In the genomic region with DNA sequence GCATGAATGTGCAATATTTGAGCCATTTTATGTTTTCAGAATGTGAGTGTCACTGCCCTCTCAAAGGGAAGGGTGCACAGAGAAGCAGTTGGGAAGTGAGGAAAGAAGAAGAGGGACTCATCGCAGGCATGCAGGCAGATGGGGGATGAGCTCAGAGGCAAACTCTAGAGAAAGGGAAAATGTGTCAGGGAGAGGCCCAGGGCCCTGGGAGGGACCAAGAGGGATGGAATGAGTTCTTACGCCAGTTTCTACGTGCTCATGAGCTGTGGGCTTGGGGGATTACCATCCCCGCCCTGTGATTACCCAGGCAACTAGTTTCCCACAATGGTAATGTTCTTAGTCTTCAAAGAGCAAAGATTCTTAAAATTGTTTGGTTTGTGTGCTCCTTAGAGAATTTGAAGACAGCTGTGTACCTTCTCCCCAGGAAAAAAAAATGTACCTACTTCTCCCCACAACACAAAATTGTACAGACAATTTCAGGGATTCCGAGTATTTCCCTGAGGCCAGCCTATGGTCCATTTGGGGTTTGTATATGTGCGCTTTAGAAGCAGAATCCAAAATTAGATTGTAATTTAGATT, we compare ENCODE assay signal across 13 cellular contexts. TPM values are rescaled to one million over a fixed set of nuclear protein-coding genes. Genes with fewer than 3 reads are reported as not detected.
DNase-seq lines count a peak whose midpoint lies in the region; ATAC-seq and TF ChIP-seq lines count a peak whose summit lies in the region.
"Had no signal": no experiment of that assay in that cellular context is flagged by ENCODE, and none has a peak within 500 bp of the region (broad histone marks: within the 10 kb centered on the region; RNA-seq: fewer than 3 reads in every experiment).

No MANE protein-coding gene starts in this region.

- no peaks in the 10 kb centered on the region for H3K9me3 Mint-ChIP-seq in activated CD4-positive, alpha-beta memory T cell treated with anti-CD3 and anti-CD28 coated beads for 36 hours
- no peaks in the 10 kb centered on the region for H3K9me3 Mint-ChIP-seq in activated CD4-positive, alpha-beta memory T cell treated with anti-CD3 and anti-CD28 coated beads, Interleukin-2, amount 10 ng/mL, durations not matched to agents 7 days and 5 days
- H3K9me3 Mint-ChIP-seq in stimulated activated memory B cell treated with anti-CD40 and anti-IgM and Interleukin-4, amounts not matched to agents 10 μg/mL and 1 μg/mL and 100 μg/mL, for 72 hours: no peaks in the 10 kb centered on the region
- no peaks in the 10 kb centered on the region for H3K9me3 Mint-ChIP-seq in HFFc6
- H3K9me3 Mint-ChIP-seq: natural killer cell treated with Interleukin-12 subunit alpha and Interleukin-12 subunit beta and Interleukin-15 and Interleukin-18, amount 100 ng/mL, for 72 hours had no signal

- CTCF ChIA-PET in activated CD4-positive, alpha-beta memory T cell treated with anti-CD3 and anti-CD28 coated beads for 36 hours (lab: Charles Lee): interaction anchor here (1.5 kb wide), 1 partner anchor 22 kb away, joined by 8 read pairs; no protein-coding TSS in a partner anchor
- CTCF ChIA-PET in activated CD4-positive, alpha-beta memory T cell treated with anti-CD3 and anti-CD28 coated beads, Interleukin-2, amount 10 ng/mL, durations not matched to agents 7 days and 5 days (lab: Charles Lee): no interaction called here

- intact Hi-C loops in activated CD4-positive, alpha-beta memory T cell treated with anti-CD3 and anti-CD28 coated beads for 36 hours (cut with micrococcal nuclease): no loop called here

- no peak overlapping the region for H3K4me3 Mint-ChIP-seq in activated CD4-positive, alpha-beta memory T cell treated with anti-CD3 and anti-CD28 coated beads for 36 hours
- no peak overlapping the region for H3K4me3 Mint-ChIP-seq in activated CD4-positive, alpha-beta memory T cell treated with anti-CD3 and anti-CD28 coated beads, Interleukin-2, amount 10 ng/mL, durations not matched to agents 7 days and 5 days
- H3K4me3 Mint-ChIP-seq in stimulated activated memory B cell treated with anti-CD40 and anti-IgM and Interleukin-4, amounts not matched to agents 10 μg/mL and 1 μg/mL and 100 μg/mL, for 72 hours: peak overlapping the region; percentile 29
- no peak overlapping the region for H3K4me3 Mint-ChIP-seq in HFFc6
- H3K4me3 Mint-ChIP-seq: natural killer cell treated with Interleukin-12 subunit alpha and Interleukin-12 subunit beta and Interleukin-15 and Interleukin-18, amount 100 ng/mL, for 72 hours had no signal

- peak; percentile 34 for ATAC-seq in GM21737 (IDR thresholded peaks at IDR 0.05; ENCODE audit: unreplicated experiment)
- peak; percentile 34 for ATAC-seq in HG03457 (IDR thresholded peaks at IDR 0.05; ENCODE audit: unreplicated experiment)
- peak; percentile 49 for ATAC-seq in stimulated activated memory B cell treated with anti-CD40 and anti-IgM and Interleukin-4, amounts not matched to agents 10 μg/mL and 1 μg/mL and 100 μg/mL, for 72 hours
- ATAC-seq: natural killer cell treated with Interleukin-12 subunit alpha and Interleukin-12 subunit beta and Interleukin-15 and Interleukin-18, amount 100 ng/mL, for 72 hours had no signal

- no peak overlapping the region for H3K27ac Mint-ChIP-seq in activated CD4-positive, alpha-beta memory T cell treated with anti-CD3 and anti-CD28 coated beads for 36 hours
- no peak overlapping the region for H3K27ac Mint-ChIP-seq in activated CD4-positive, alpha-beta memory T cell treated with anti-CD3 and anti-CD28 coated beads, Interleukin-2, amount 10 ng/mL, durations not matched to agents 7 days and 5 days
- H3K27ac Mint-ChIP-seq in stimulated activated memory B cell treated with anti-CD40 and anti-IgM and Interleukin-4, amounts not matched to agents 10 μg/mL and 1 μg/mL and 100 μg/mL, for 72 hours: peak overlapping the region; percentile 96
- H3K27ac Mint-ChIP-seq in HFFc6: no peak overlapping the region; the same call in 1 of the 2 replicates

- POLR2A ChIA-PET in activated CD4-positive, alpha-beta memory T cell treated with anti-CD3 and anti-CD28 coated beads for 36 hours (lab: Charles Lee): no interaction called here
- POLR2A ChIA-PET in activated CD4-positive, alpha-beta memory T cell treated with anti-CD3 and anti-CD28 coated beads, Interleukin-2, amount 10 ng/mL, durations not matched to agents 7 days and 5 days (lab: Charles Lee): no interaction called here

- DNase-seq in activated CD4-positive, alpha-beta memory T cell treated with anti-CD3 and anti-CD28 coated beads for 36 hours: peak; percentile 44
- no peak for DNase-seq in activated CD4-positive, alpha-beta memory T cell treated with anti-CD3 and anti-CD28 coated beads, Interleukin-2, amount 10 ng/mL, durations not matched to agents 7 days and 5 days
- DNase-seq in HFFc6 (no peak), HUDEP-2 (lab: John Stamatoyannopoulos, UW; ENCODE audit: unreplicated experiment in 76 of 76) (no peak), NCI-H774 (lab: John Stamatoyannopoulos, UW) (no peak)
- DNase-seq: NCI-H2081 treated with DMSO at 0.1 percent for 48 hours; SHP77 treated with DMSO at 0.1 percent for 48 hours; stimulated activated CD4-positive, alpha-beta T cell treated with anti-CD3 and anti-CD28 coated beads, Interleukin-4, amount 100 ng/mL, for 24 hours had no signal

- TF ChIP-seq CTCF in HFFc6 (IDR thresholded peaks at IDR 0.05): no peak

- peaks cover 24% of the 10 kb centered on the region for H3K4me1 Mint-ChIP-seq in activated CD4-positive, alpha-beta memory T cell treated with anti-CD3 and anti-CD28 coated beads for 36 hours (ENCODE audit: low read depth)
- peaks cover 39% of the 10 kb centered on the region for H3K4me1 Mint-ChIP-seq in activated CD4-positive, alpha-beta memory T cell treated with anti-CD3 and anti-CD28 coated beads, Interleukin-2, amount 10 ng/mL, durations not matched to agents 7 days and 5 days
- peaks cover 83% of the 10 kb centered on the region for H3K4me1 Mint-ChIP-seq in stimulated activated memory B cell treated with anti-CD40 and anti-IgM and Interleukin-4, amounts not matched to agents 10 μg/mL and 1 μg/mL and 100 μg/mL, for 72 hours
- peaks cover 6% of the 10 kb centered on the region; the same call in 1 of the 2 replicates for H3K4me1 Mint-ChIP-seq in HFFc6 (ENCODE audit: low read depth)

- no peaks in the 10 kb centered on the region for H3K27me3 Mint-ChIP-seq in activated CD4-positive, alpha-beta memory T cell treated with anti-CD3 and anti-CD28 coated beads for 36 hours
- no peaks in the 10 kb centered on the region for H3K27me3 Mint-ChIP-seq in activated CD4-positive, alpha-beta memory T cell treated with anti-CD3 and anti-CD28 coated beads, Interleukin-2, amount 10 ng/mL, durations not matched to agents 7 days and 5 days
- H3K27me3 Mint-ChIP-seq in stimulated activated memory B cell treated with anti-CD40 and anti-IgM and Interleukin-4, amounts not matched to agents 10 μg/mL and 1 μg/mL and 100 μg/mL, for 72 hours: no peaks in the 10 kb centered on the region
- no peaks in the 10 kb centered on the region for H3K27me3 Mint-ChIP-seq in HFFc6 (ENCODE audit: insufficient read depth)
- H3K27me3 Mint-ChIP-seq: natural killer cell treated with Interleukin-12 subunit alpha and Interleukin-12 subunit beta and Interleukin-15 and Interleukin-18, amount 100 ng/mL, for 72 hours had no signal

- H3K36me3 Mint-ChIP-seq in activated CD4-positive, alpha-beta memory T cell treated with anti-CD3 and anti-CD28 coated beads for 36 hours: no peaks in the 10 kb centered on the region
- peaks cover 6% of the 10 kb centered on the region for H3K36me3 Mint-ChIP-seq in activated CD4-positive, alpha-beta memory T cell treated with anti-CD3 and anti-CD28 coated beads, Interleukin-2, amount 10 ng/mL, durations not matched to agents 7 days and 5 days (ENCODE audit: low read depth)
- no peaks in the 10 kb centered on the region for H3K36me3 Mint-ChIP-seq in stimulated activated memory B cell treated with anti-CD40 and anti-IgM and Interleukin-4, amounts not matched to agents 10 μg/mL and 1 μg/mL and 100 μg/mL, for 72 hours
- H3K36me3 Mint-ChIP-seq in HFFc6 (ENCODE audit: low read depth): peaks cover 21% of the 10 kb centered on the region; the same call in 1 of the 2 replicates
- H3K36me3 Mint-ChIP-seq: natural killer cell treated with Interleukin-12 subunit alpha and Interleukin-12 subunit beta and Interleukin-15 and Interleukin-18, amount 100 ng/mL, for 72 hours had no signal

RNA-seq across cellular contexts. Expression of a gene that starts 17.8 kb away (rescaled TPM):
- total RNA-seq in activated CD4-positive, alpha-beta memory T cell treated with anti-CD3 and anti-CD28 coated beads for 36 hours: 10 to 100 TPM; 11.7 to 14.4 TPM
- total RNA-seq in activated CD4-positive, alpha-beta memory T cell treated with anti-CD3 and anti-CD28 coated beads, Interleukin-2, amount 10 ng/mL, durations not matched to agents 7 days and 5 days: 10 to 100 TPM; 19.6 to 19.9 TPM
- not detected for total RNA-seq in HFFc6 (2021; fragmentation: NEBNext Ultra II Directional; extraction: Animal tissue kit (Norgen Biotek cat#: 25700))
- total RNA-seq: dermis microvascular lymphatic vessel endothelial cell had no signal

RNA-seq across cellular contexts. Expression of a gene that starts 29.1 kb away (rescaled TPM):
- total RNA-seq in activated CD4-positive, alpha-beta memory T cell treated with anti-CD3 and anti-CD28 coated beads for 36 hours: 1 to 10 TPM; 3.3 to 4.4 TPM
- total RNA-seq in activated CD4-positive, alpha-beta memory T cell treated with anti-CD3 and anti-CD28 coated beads, Interleukin-2, amount 10 ng/mL, durations not matched to agents 7 days and 5 days: 1 to 10 TPM; 2.5 to 2.6 TPM
- 10 to 100 TPM in 5 of 6 experiments, 1 to 10 TPM in 1; 9.7 to 11.6 (median 10.7) TPM for total RNA-seq in HFFc6 (2021; fragmentation: NEBNext Ultra II Directional; extraction: Animal tissue kit (Norgen Biotek cat#: 25700))

Comparison
In these comparisons a context has a peak if more than half of its experiments do, and no peak if none do; other contexts are left out.
1. RNA of a gene that starts 17.8 kb away (total RNA-seq): 19.6 to 19.9 TPM in activated CD4-positive, alpha-beta memory T cell treated with anti-CD3 and anti-CD28 coated beads, Interleukin-2, amount 10 ng/mL, durations not matched to agents 7 days and 5 days and 11.7 to 14.4 TPM in activated CD4-positive, alpha-beta memory T cell treated with anti-CD3 and anti-CD28 coated beads for 36 hours; not detected in HFFc6; every median in the first group is over 10 times any median in the second.
2. Peak in every context shown above with its lines, with median percentiles within 50 percentile points of each other: ATAC-seq.